8 cellular contexts compared by ENCODE assay signal in genomic region chr1:63366915-63367217, GRCh38. TPM values are rescaled to one million over a fixed set of nuclear protein-coding genes. Genes with fewer than 3 reads are reported as not detected.
DNase-seq lines count a peak whose midpoint lies in the region; ATAC-seq lines count a peak whose summit lies in the region.

No MANE protein-coding gene starts in this region.

- peaks cover 11% of the 10 kb centered on the region; the same call in 1 of the 2 replicates for H3K27me3 ChIP-seq in iPS-20b (ENCODE audit: insufficient read depth, low read length)
- H3K27me3 ChIP-seq in stomach smooth muscle (ENCODE audit: control insufficient read depth in 1 of 2, insufficient read depth in 2 of 2, low read length in 2 of 2) = no peaks in the 10 kb centered on the region

- H3K27ac ChIP-seq in iPS-20b (ENCODE audit: low read length) (no peak overlapping the region), stomach smooth muscle (ENCODE audit: low read length) (peak overlapping the region; percentile 4)

- peak overlapping the region; percentile 43; the same call in 1 of the 2 replicates for H3K9ac ChIP-seq in iPS-20b (ENCODE audit: low read depth, low read length)
- H3K9ac ChIP-seq in stomach smooth muscle (ENCODE audit: low read length in 2 of 2) = peak overlapping the region; percentile 52 to 56

- intact Hi-C loops in activated T-helper 1 cell treated with anti-CD3 and anti-CD28 coated beads, Interleukin-12 subunit alpha, Interleukin-12 subunit beta, Interleukin-2, Interleukin-4 antibody, amounts not matched to agents 30 ng/mL and 10 ng/mL and 1 ng/mL, durations not matched to agents 14 hours and 24 hours and 36 hours (cut with micrococcal nuclease) = loop anchor here (1.0 to 5.0 kb wide), 4 partner anchors 156 to 930 kb away; partner anchors contain the start of genes ATG4C, EFCAB7, ITGB3BP and PGM1

- H3K9me3 ChIP-seq in iPS-20b (ENCODE audit: insufficient read depth, low read depth, low read length) (no peaks in the 10 kb centered on the region), stomach smooth muscle (ENCODE audit: control insufficient read depth in 2 of 2, low read length in 2 of 2) (no peaks in the 10 kb centered on the region)

- H3K36me3 ChIP-seq in iPS-20b (ENCODE audit: insufficient read depth, low read depth, low read length) = peaks cover 14% of the 10 kb centered on the region; the same call in 1 of the 2 replicates
- H3K36me3 ChIP-seq in stomach smooth muscle (ENCODE audit: control insufficient read depth in 2 of 2, insufficient read depth in 2 of 2, low read length in 2 of 2) = peaks cover 0 to 2% of the 10 kb centered on the region in 2 donors

- DNase-seq in T-helper 1 cell (no peak), ureter (ENCODE audit: low spot score) (no peak), SKM-1 treated with dmso at 0.1 percent for 144 hours (lab: John Stamatoyannopoulos, UW; ENCODE audit: unreplicated experiment) (no peak)
- DNase-seq in activated T-helper 1 cell treated with anti-CD3 and anti-CD28 coated beads, Interleukin-12 subunit alpha, Interleukin-12 subunit beta, Interleukin-2, Interleukin-4 antibody, amounts not matched to agents 30 ng/mL and 10 ng/mL and 1 ng/mL, durations not matched to agents 14 hours and 24 hours and 36 hours (ENCODE audit: low spot score) = no peak

- no peaks in the 10 kb centered on the region for H3K4me1 ChIP-seq in iPS-20b (ENCODE audit: insufficient read depth, low read length)
- no peaks in the 10 kb centered on the region for H3K4me1 ChIP-seq in stomach smooth muscle (ENCODE audit: control insufficient read depth, insufficient read depth, low read length)

- peaks cover 8% of the 10 kb centered on the region for H3K27me3 Mint-ChIP-seq in T-helper 1 cell treated with Interleukin-12 subunit alpha and Interleukin-12 subunit beta and Interleukin-4 antibody, amounts not matched to agents 30 μg/mL and 1 μg/mL, for 36 hours (ENCODE audit: low read depth)
- H3K27me3 Mint-ChIP-seq in activated T-helper 1 cell treated with anti-CD3 and anti-CD28 coated beads, Interleukin-12 subunit alpha, Interleukin-12 subunit beta, Interleukin-2, Interleukin-4 antibody, amounts not matched to agents 30 ng/mL and 10 ng/mL and 1 ng/mL, durations not matched to agents 14 hours and 24 hours and 36 hours (ENCODE audit: insufficient read depth) = peaks cover 5% of the 10 kb centered on the region

- ATAC-seq in HG02973 (IDR thresholded peaks at IDR 0.05; ENCODE audit: unreplicated experiment) = no peak

- H3K4me3 ChIP-seq in iPS-20b (ENCODE audit: low read length) (peak overlapping the region; percentile 85), stomach smooth muscle (ENCODE audit: low read length in 2 of 2) (peak overlapping the region; percentile 93 to 96)

- peaks cover 12% of the 10 kb centered on the region for H3K36me3 Mint-ChIP-seq in T-helper 1 cell treated with Interleukin-12 subunit alpha and Interleukin-12 subunit beta and Interleukin-4 antibody, amounts not matched to agents 30 μg/mL and 1 μg/mL, for 36 hours (ENCODE audit: low read depth)
- peaks cover 5% of the 10 kb centered on the region for H3K36me3 Mint-ChIP-seq in activated T-helper 1 cell treated with anti-CD3 and anti-CD28 coated beads, Interleukin-12 subunit alpha, Interleukin-12 subunit beta, Interleukin-2, Interleukin-4 antibody, amounts not matched to agents 30 ng/mL and 10 ng/mL and 1 ng/mL, durations not matched to agents 14 hours and 24 hours and 36 hours (ENCODE audit: low read depth)

- peaks cover 11% of the 10 kb centered on the region for H3K4me1 Mint-ChIP-seq in T-helper 1 cell treated with Interleukin-12 subunit alpha and Interleukin-12 subunit beta and Interleukin-4 antibody, amounts not matched to agents 30 μg/mL and 1 μg/mL, for 36 hours (ENCODE audit: low read depth)
- H3K4me1 Mint-ChIP-seq in activated T-helper 1 cell treated with anti-CD3 and anti-CD28 coated beads, Interleukin-12 subunit alpha, Interleukin-12 subunit beta, Interleukin-2, Interleukin-4 antibody, amounts not matched to agents 30 ng/mL and 10 ng/mL and 1 ng/mL, durations not matched to agents 14 hours and 24 hours and 36 hours (ENCODE audit: low read depth) = peaks cover 16% of the 10 kb centered on the region

- H3K9me3 Mint-ChIP-seq in T-helper 1 cell treated with Interleukin-12 subunit alpha and Interleukin-12 subunit beta and Interleukin-4 antibody, amounts not matched to agents 30 μg/mL and 1 μg/mL, for 36 hours = no peaks in the 10 kb centered on the region
- no peaks in the 10 kb centered on the region for H3K9me3 Mint-ChIP-seq in activated T-helper 1 cell treated with anti-CD3 and anti-CD28 coated beads, Interleukin-12 subunit alpha, Interleukin-12 subunit beta, Interleukin-2, Interleukin-4 antibody, amounts not matched to agents 30 ng/mL and 10 ng/mL and 1 ng/mL, durations not matched to agents 14 hours and 24 hours and 36 hours

- peak overlapping the region; percentile 74 for H3K4me3 Mint-ChIP-seq in T-helper 1 cell treated with Interleukin-12 subunit alpha and Interleukin-12 subunit beta and Interleukin-4 antibody, amounts not matched to agents 30 μg/mL and 1 μg/mL, for 36 hours
- H3K4me3 Mint-ChIP-seq in activated T-helper 1 cell treated with anti-CD3 and anti-CD28 coated beads, Interleukin-12 subunit alpha, Interleukin-12 subunit beta, Interleukin-2, Interleukin-4 antibody, amounts not matched to agents 30 ng/mL and 10 ng/mL and 1 ng/mL, durations not matched to agents 14 hours and 24 hours and 36 hours = peak overlapping the region; percentile 81

- peak overlapping the region; percentile 69 for H3K27ac Mint-ChIP-seq in T-helper 1 cell treated with Interleukin-12 subunit alpha and Interleukin-12 subunit beta and Interleukin-4 antibody, amounts not matched to agents 30 μg/mL and 1 μg/mL, for 36 hours
- H3K27ac Mint-ChIP-seq in activated T-helper 1 cell treated with anti-CD3 and anti-CD28 coated beads, Interleukin-12 subunit alpha, Interleukin-12 subunit beta, Interleukin-2, Interleukin-4 antibody, amounts not matched to agents 30 ng/mL and 10 ng/mL and 1 ng/mL, durations not matched to agents 14 hours and 24 hours and 36 hours = peak overlapping the region; percentile 73

RNA-seq across cellular contexts. Expression of gene ALG6, which starts 0.6 kb away (rescaled TPM):
- total RNA-seq in activated T-helper 1 cell treated with anti-CD3 and anti-CD28 coated beads, Interleukin-12 subunit alpha, Interleukin-12 subunit beta, Interleukin-2, Interleukin-4 antibody, amounts not matched to agents 30 ng/mL and 10 ng/mL and 1 ng/mL, durations not matched to agents 14 hours and 24 hours and 36 hours = 25.8 and 26.9 TPM in 2 replicates
- total RNA-seq in ureter = 14.4 TPM

RNA-seq across cellular contexts. Expression of gene FOXD3, which starts 44.5 kb away (rescaled TPM):
- total RNA-seq in activated T-helper 1 cell treated with anti-CD3 and anti-CD28 coated beads, Interleukin-12 subunit alpha, Interleukin-12 subunit beta, Interleukin-2, Interleukin-4 antibody, amounts not matched to agents 30 ng/mL and 10 ng/mL and 1 ng/mL, durations not matched to agents 14 hours and 24 hours and 36 hours = not detected in 2 replicates
- total RNA-seq in ureter = not detected
